26 cellular contexts compared by ENCODE assay signal in the genomic region with DNA sequence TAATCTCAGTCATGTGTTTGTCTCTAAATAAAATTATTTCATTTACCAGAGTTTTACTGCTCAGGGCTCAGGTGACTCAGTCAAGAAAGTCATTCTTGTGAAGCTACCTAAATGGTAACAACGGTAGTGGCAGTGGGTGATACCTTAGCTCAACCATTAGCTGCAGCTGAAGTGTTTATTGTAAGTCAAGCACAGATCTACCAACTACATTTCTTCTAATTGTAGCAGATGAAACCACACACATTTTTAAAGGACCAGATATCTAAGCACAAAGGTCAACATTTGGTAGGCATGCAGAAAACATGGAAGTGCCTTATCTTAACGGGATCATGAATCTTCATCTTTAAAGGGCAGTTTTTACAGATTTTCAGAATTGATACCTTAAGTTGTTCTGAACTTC.
"Had no signal": no experiment of that assay in that cellular context is flagged by ENCODE, and none has a peak within 500 bp of the region (broad histone marks: within the 10 kb centered on the region; RNA-seq: fewer than 3 reads in every experiment).

No MANE protein-coding gene starts in this region.

- H3K4me1 Mint-ChIP-seq: activated naive CD4-positive, alpha-beta T cell treated with anti-CD3 and anti-CD28 coated beads, Interleukin-2, amount 50 U/mL, for 24 hours had no signal

- H3K36me3 Mint-ChIP-seq: activated naive CD4-positive, alpha-beta T cell treated with anti-CD3 and anti-CD28 coated beads, Interleukin-2, amount 50 U/mL, for 24 hours had no signal

- H3K9me3 ChIP-seq: heart right ventricle, thoracic aorta, upper lobe of left lung had no signal

- H3K27me3 ChIP-seq: brain microvascular endothelial cell, heart right ventricle, upper lobe of left lung had no signal

- H3K9me3 Mint-ChIP-seq: activated naive CD4-positive, alpha-beta T cell treated with anti-CD3 and anti-CD28 coated beads, Interleukin-2, amount 50 U/mL, for 24 hours; dendritic cell treated with granulocyte-macrophage colony-stimulating factor and Interleukin-4, amounts not matched to agents 40 ng/mL and 50 ng/mL, for 4 days; neural crest cell; T-helper 2 cell treated with Interferon-gamma antibody and Interleukin-4, amounts not matched to agents 5 μg/mL and 100 μg/mL, for 36 hours had no signal

- H3K4me3 ChIP-seq: heart right ventricle, smooth muscle cell, thoracic aorta, upper lobe of left lung had no signal

- H3K4me3 Mint-ChIP-seq: activated CD8-positive, alpha-beta T cell treated with anti-CD3 and anti-CD28 coated beads, Interleukin-2, amount 10 ng/mL, durations not matched to agents 7 days and 5 days; activated naive CD4-positive, alpha-beta T cell treated with anti-CD3 and anti-CD28 coated beads, Interleukin-2, amount 50 U/mL, for 24 hours; dendritic cell treated with granulocyte-macrophage colony-stimulating factor and Interleukin-4, amounts not matched to agents 40 ng/mL and 50 ng/mL, for 4 days; neural crest cell; T-helper 2 cell treated with Interferon-gamma antibody and Interleukin-4, amounts not matched to agents 5 μg/mL and 100 μg/mL, for 36 hours had no signal

- H3K27me3 Mint-ChIP-seq: activated naive CD4-positive, alpha-beta T cell treated with anti-CD3 and anti-CD28 coated beads, Interleukin-2, amount 50 U/mL, for 24 hours; dendritic cell treated with granulocyte-macrophage colony-stimulating factor and Interleukin-4, amounts not matched to agents 40 ng/mL and 50 ng/mL, for 4 days had no signal

- DNase-seq: activated CD4-positive, alpha-beta T cell treated with anti-CD3 and anti-CD28 coated beads for 1 hour; activated CD4-positive, alpha-beta T cell treated with anti-CD3 and anti-CD28 coated beads, Interleukin-2, amount 50 U/mL, for 1 hour; activated CD8-positive, alpha-beta T cell treated with anti-CD3 and anti-CD28 coated beads, Interleukin-2, amount 10 ng/mL, durations not matched to agents 7 days and 5 days; activated gamma-delta T cell treated with Interleukin-2 at 50 U/mL for 16 hours; activated T-cell treated with anti-CD3 and anti-CD28 coated beads, Interleukin-2, amount 50 U/mL, for 1 hour; aorta; brain microvascular endothelial cell; caudate nucleus; effector CD4-positive, alpha-beta T cell; erythroblast; heart right ventricle; mammary epithelial cell; occipital lobe; posterior cingulate gyrus; stimulated activated CD4-positive, alpha-beta T cell treated with anti-CD3 and anti-CD28 coated beads, Interleukin-2, amount 100 ng/mL, for 48 hours; stimulated activated naive CD4-positive, alpha-beta T cell; upper lobe of left lung; WERI-Rb-1 had no signal

- H3K36me3 ChIP-seq: brain microvascular endothelial cell, heart right ventricle, thoracic aorta, upper lobe of left lung, WERI-Rb-1 had no signal

- ATAC-seq: activated CD8-positive, alpha-beta T cell treated with anti-CD3 and anti-CD28 coated beads, Interleukin-2, amount 10 ng/mL, durations not matched to agents 7 days and 5 days; heart right ventricle; left lobe of liver; sciatic nerve had no signal

- H3K27ac Mint-ChIP-seq: activated CD8-positive, alpha-beta T cell treated with anti-CD3 and anti-CD28 coated beads, Interleukin-2, amount 10 ng/mL, durations not matched to agents 7 days and 5 days; activated naive CD4-positive, alpha-beta T cell treated with anti-CD3 and anti-CD28 coated beads, Interleukin-2, amount 50 U/mL, for 24 hours; dendritic cell treated with granulocyte-macrophage colony-stimulating factor and Interleukin-4, amounts not matched to agents 40 ng/mL and 50 ng/mL, for 4 days; T-helper 2 cell treated with Interferon-gamma antibody and Interleukin-4, amounts not matched to agents 5 μg/mL and 100 μg/mL, for 36 hours had no signal

- H3K27ac ChIP-seq: brain microvascular endothelial cell, WERI-Rb-1 had no signal
